In genomic region chr9:122053951-122054350, GRCh38 we compare ENCODE assay signal across 2 cellular contexts.
TF ChIP-seq lines count a peak whose summit lies in the region.

No MANE protein-coding gene starts in this region.

TF ChIP-seq in SK-N-SH, 30 proteins besides CTCF, POLR2A, EP300 and RAD21 (continued from another document):
- TF ChIP-seq RXRA (IDR thresholded peaks at IDR 0.05; ENCODE audit: borderline replicate concordance, low read depth), result no peak
- no peak for TF ChIP-seq TAF1 (IDR thresholded peaks at IDR 0.05; ENCODE audit: borderline replicate concordance, low read depth, low read length)
- no peak for TF ChIP-seq CHD2 (IDR thresholded peaks at IDR 0.05; ENCODE audit: low read length, partially characterized antibody)
- TF ChIP-seq MXI1 (IDR thresholded peaks at IDR 0.05; ENCODE audit: low read depth, low read length), result no peak
- peak; percentile 64; the same call in 1 of the 2 replicates for TF ChIP-seq PBX3 (IDR thresholded peaks at IDR 0.05)
- peak; percentile 46; the same call in 1 of the 2 replicates for TF ChIP-seq FOSL2 (IDR thresholded peaks at IDR 0.05; ENCODE audit: borderline replicate concordance, low read depth)
- no peak for TF ChIP-seq ELF1 (IDR thresholded peaks at IDR 0.05)
- no peak for TF ChIP-seq TEAD4 (IDR thresholded peaks at IDR 0.05; ENCODE audit: borderline replicate concordance, insufficient read depth)

TF ChIP-seq in HepG2, 621 proteins besides CTCF, POLR2A, EP300 and RAD21:
- TF ChIP-seq E2F1 (CRISPR knock-in tag; IDR thresholded peaks at IDR 0.05), result no peak
- TF ChIP-seq ZNF766 (CRISPR knock-in tag; IDR thresholded peaks at IDR 0.05; ENCODE audit: borderline replicate concordance), result no peak
- TF ChIP-seq CERS6 (CRISPR knock-in tag; IDR thresholded peaks at IDR 0.05), result no peak
- TF ChIP-seq TEAD2 (CRISPR knock-in tag; IDR thresholded peaks at IDR 0.05), result no peak
- TF ChIP-seq DZIP1 (CRISPR knock-in tag; IDR thresholded peaks at IDR 0.05), result no peak
- no peak for TF ChIP-seq TFDP1 (CRISPR knock-in tag; IDR thresholded peaks at IDR 0.05; ENCODE audit: borderline replicate concordance)
- TF ChIP-seq KDM4B (CRISPR knock-in tag; IDR thresholded peaks at IDR 0.05), result no peak
- TF ChIP-seq ZNF790 (CRISPR knock-in tag; IDR thresholded peaks at IDR 0.05; ENCODE audit: borderline replicate concordance), result no peak
